8 cellular contexts compared by ENCODE assay signal in genomic region chr3:184186184-184186901, GRCh38. TPM values are rescaled to one million over a fixed set of nuclear protein-coding genes. Genes with fewer than 3 reads are reported as not detected.
DNase-seq lines count a peak whose midpoint lies in the region; ATAC-seq and TF ChIP-seq lines count a peak whose summit lies in the region.

TSS of gene ABCF3 (plus strand) at chr3:184186199. CDS start at chr3:184186208, 9 bp downstream.

- peaks cover 66% of the 10 kb centered on the region for H3K36me3 ChIP-seq in iPS-18a (ENCODE audit: control insufficient read depth, low read depth, low read length)
- H3K36me3 ChIP-seq in spleen: peaks cover 2 to 78% (median 68%) of the 10 kb centered on the region in 6 donors

- peak in 1 of 3 donors; percentile 69 for TF ChIP-seq POLR2A in spleen (IDR thresholded peaks at IDR 0.05)

- WGBS in spleen, 5 donors: 1% methylated on average over 44 to 45 of the region's 45 CpGs

- DNase-seq in EL: peak; percentile 54
- DNase-seq in Jurkat, Clone E6-1 (ENCODE audit: low read depth, low spot score): no peak
- peak; percentile 64 for DNase-seq in astrocyte of the hippocampus (ENCODE audit: low read depth, low spot score)
- DNase-seq in spleen: no peak
- DNase-seq in NCI-H1930 (lab: John Stamatoyannopoulos, UW): no peak
- DNase-seq in NCI-H128 (lab: John Stamatoyannopoulos, UW; ENCODE audit: unreplicated experiment): no peak

- no peak for TF ChIP-seq CTCF in spleen (IDR thresholded peaks at IDR 0.05 in 8 of 11, conservative IDR thresholded peaks at IDR 0.05 in 3 of 11)

- H3K9me3 ChIP-seq in iPS-18a (ENCODE audit: control insufficient read depth, low read depth, low read length) (no peaks in the 10 kb centered on the region), spleen (no peaks in the 10 kb centered on the region)

- peak within 1 kb of the TSS; percentile 95 for H3K4me3 ChIP-seq in Jurkat, Clone E6-1 (ENCODE audit: low read length)
- peak within 1 kb of the TSS; percentile 88 for H3K4me3 ChIP-seq in iPS-18a (ENCODE audit: low read length)
- peak within 1 kb of the TSS; percentile 82 to 96 (median 86) for H3K4me3 ChIP-seq in spleen

- peak within 1 kb of the TSS; percentile 69 for H3K9ac ChIP-seq in iPS-18a (ENCODE audit: low read length)

- intact Hi-C loops in spleen (cut with DNase I; ENCODE audit: low total_unique reads): loop anchor here (10.0 kb wide), 1 partner anchor 128 kb away; the partner anchor contains the start of gene EIF4G1

- H3K27me3 ChIP-seq in iPS-18a (ENCODE audit: control insufficient read depth, insufficient read depth, low read length): no peaks in the 10 kb centered on the region
- H3K27me3 ChIP-seq in spleen (replicated peaks in 1 of 7): no peaks in the 10 kb centered on the region

- peak; percentile 21 for ATAC-seq in GM21447 (IDR thresholded peaks at IDR 0.05; ENCODE audit: unreplicated experiment)

- H3K27ac ChIP-seq in iPS-18a (ENCODE audit: low read length) (peak within 1 kb of the TSS; percentile 42), spleen (peak within 1 kb of the TSS; percentile 65 to 91 (median 84))

- H3K4me1 ChIP-seq in iPS-18a (ENCODE audit: control insufficient read depth, low read depth, low read length): peaks cover 11% of the 10 kb centered on the region
- H3K4me1 ChIP-seq in spleen: peaks cover 13 to 50% (median 34%) of the 10 kb centered on the region in 6 donors

RNA-seq across cellular contexts. Expression of gene ABCF3, which starts in this region (rescaled TPM):
- polyA plus RNA-seq in Jurkat, Clone E6-1 (2012; ENCODE audit: insufficient read depth, insufficient read length): 57.7 TPM
- 10 to 100 TPM; 46.4 to 90.7 (median 69.8) TPM for total RNA-seq in spleen
- polyA plus RNA-seq in spleen: 10 to 100 TPM; 35.3 to 67.3 (median 61.2) TPM

Comparison
In these comparisons a context has a peak if more than half of its experiments do, and no peak if none do; other contexts are left out.
1. DNase-seq: peak in EL (single experiment) and astrocyte of the hippocampus (single experiment); none in Jurkat, Clone E6-1 (single experiment), spleen (single experiment), NCI-H1930 (0 of 2) and NCI-H128 (single experiment).
2. Peak in every context shown above with its lines, with median percentiles within 50 percentile points of each other: H3K4me3 ChIP-seq.